In the genomic region with DNA sequence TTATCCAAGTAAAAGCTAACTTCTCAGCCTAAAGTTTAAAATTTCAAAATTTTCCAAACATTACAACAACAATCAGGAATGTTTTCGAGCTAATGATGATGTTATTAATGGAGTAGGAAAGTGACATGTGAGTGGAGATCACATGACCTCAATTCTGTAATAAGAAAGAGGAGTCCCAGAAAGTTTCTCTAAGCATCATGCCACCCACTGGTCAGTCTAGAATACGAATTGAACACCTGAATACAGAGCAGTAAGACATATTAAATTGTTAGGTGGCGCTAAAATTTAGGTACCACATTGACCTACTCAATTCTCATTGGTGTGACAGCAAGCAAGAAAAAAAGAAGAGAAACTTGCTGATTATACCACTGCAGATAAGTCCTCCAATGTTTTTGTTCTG, we compare ENCODE assay signal across 20 cellular contexts.
"Had no signal": no experiment of that assay in that cellular context is flagged by ENCODE, and none has a peak within 500 bp of the region (broad histone marks: within the 10 kb centered on the region; RNA-seq: fewer than 3 reads in every experiment).

No MANE protein-coding gene starts in this region.

- H3K36me3 ChIP-seq: esophagus muscularis mucosa, gastroesophageal sphincter, spleen, tibial nerve, upper lobe of right lung, vagina had no signal

- DNase-seq: effector memory CD8-positive, alpha-beta T cell; glutamatergic neuron; islet precursor cell; mammary epithelial cell; natural killer cell; posterior cingulate gyrus; spleen; stimulated activated CD4-positive, alpha-beta T cell treated with anti-CD3 and anti-CD28 coated beads, Interleukin-15, amount 100 ng/mL, for 24 hours; stimulated activated CD4-positive, alpha-beta T cell treated with anti-CD3 and anti-CD28 coated beads, Interleukin-1b, Interleukin-23, amount 100 ng/mL, for 48 hours; stimulated activated CD4-positive, alpha-beta T cell treated with anti-CD3 and anti-CD28 coated beads, Interleukin-4, amount 100 ng/mL, for 24 hours; testis; upper lobe of right lung had no signal

- H3K4me3 ChIP-seq: esophagus muscularis mucosa, gastroesophageal sphincter, spleen, testis, tibial nerve, upper lobe of right lung, vagina had no signal

- H3K27me3 ChIP-seq: esophagus muscularis mucosa, gastroesophageal sphincter, spleen, testis, tibial nerve, upper lobe of right lung, vagina had no signal

- H3K27ac ChIP-seq: epithelial cell of prostate, esophagus muscularis mucosa, gastroesophageal sphincter, spleen, testis, tibial nerve, upper lobe of right lung, vagina had no signal

- ATAC-seq: effector memory CD8-positive, alpha-beta T cell; gastroesophageal sphincter; left lobe of liver; natural killer cell; sciatic nerve; stimulated activated memory B cell treated with anti-CD40 and anti-IgM and Interleukin-4, amounts not matched to agents 10 μg/mL and 1 μg/mL and 100 μg/mL, for 72 hours; upper lobe of right lung had no signal

- H3K9me3 ChIP-seq: esophagus muscularis mucosa, gastroesophageal sphincter, spleen, testis, tibial nerve, upper lobe of right lung, vagina had no signal

- H3K4me1 ChIP-seq: esophagus muscularis mucosa, gastroesophageal sphincter, spleen, testis, upper lobe of right lung, vagina had no signal
